ENCODE assay signal across 10 cellular contexts in genomic region chr14:81474156-81474492, GRCh38. TPM values are rescaled to one million over a fixed set of nuclear protein-coding genes. Genes with fewer than 3 reads are reported as not detected.
DNase-seq lines count a peak whose midpoint lies in the region; ATAC-seq and TF ChIP-seq lines count a peak whose summit lies in the region.
"Had no signal": no experiment of that assay in that cellular context is flagged by ENCODE, and none has a peak within 500 bp of the region (broad histone marks: within the 10 kb centered on the region; RNA-seq: fewer than 3 reads in every experiment).

No MANE protein-coding gene starts in this region.

- H3K27me3 ChIP-seq in Peyer's patch = no peaks in the 10 kb centered on the region
- no peaks in the 10 kb centered on the region for H3K27me3 ChIP-seq in neural progenitor cell
- no peaks in the 10 kb centered on the region for H3K27me3 ChIP-seq in left ventricle myocardium inferior (ENCODE audit: low read depth)
- H3K27me3 ChIP-seq: SJSA1 had no signal

- no peaks in the 10 kb centered on the region for H3K4me1 ChIP-seq in Peyer's patch
- H3K4me1 ChIP-seq in neural progenitor cell = no peaks in the 10 kb centered on the region
- peaks cover 13% of the 10 kb centered on the region for H3K4me1 ChIP-seq in left ventricle myocardium inferior
- H3K4me1 ChIP-seq: SJSA1 had no signal

- H3F3A ChIP-seq in neural progenitor cell (ENCODE audit: low read depth) = no peaks in the 10 kb centered on the region

- H3K9me3 ChIP-seq in Peyer's patch = no peaks in the 10 kb centered on the region
- no peaks in the 10 kb centered on the region for H3K9me3 ChIP-seq in neural progenitor cell (ENCODE audit: low read depth)
- no peaks in the 10 kb centered on the region for H3K9me3 ChIP-seq in left ventricle myocardium inferior (replicated peaks)
- H3K9me3 ChIP-seq: SJSA1 had no signal

- peak overlapping the region; percentile 53 for H3K4me3 Mint-ChIP-seq in activated CD8-positive, alpha-beta memory T cell treated with anti-CD3 and anti-CD28 coated beads, Interleukin-2, amount 10 ng/mL, durations not matched to agents 7 days and 5 days
- H3K4me3 Mint-ChIP-seq in stimulated activated naive CD8-positive, alpha-beta T cell treated with anti-CD3 and anti-CD28 coated beads, Interleukin-15, Interleukin-2, amounts not matched to agents 100 ng/mL and 50 ng/mL, for 24 hours = peak overlapping the region; percentile 76
- no peak overlapping the region for H3K4me3 Mint-ChIP-seq in neural progenitor cell

- no peaks in the 10 kb centered on the region for H4K20me1 ChIP-seq in neural progenitor cell (ENCODE audit: low read depth)

- H2AFZ ChIP-seq in neural progenitor cell (replicated peaks) = no peak overlapping the region

- H3K79me2 ChIP-seq in neural progenitor cell (ENCODE audit: low read depth) = no peaks in the 10 kb centered on the region

- TF ChIP-seq CTCF in Peyer's patch (IDR thresholded peaks at IDR 0.05) (no peak), neural progenitor cell (IDR thresholded peaks at IDR 0.05) (no peak), left ventricle myocardium inferior (IDR thresholded peaks at IDR 0.05; ENCODE audit: borderline replicate concordance) (no peak)

- H3K4me3 ChIP-seq in Peyer's patch (no peak overlapping the region), neural progenitor cell (no peak overlapping the region), left ventricle myocardium inferior (no peak overlapping the region)
- H3K4me3 ChIP-seq: SJSA1 had no signal

- intact Hi-C loops in left ventricle myocardium inferior (cut with micrococcal nuclease) = no loop called here
- intact Hi-C loops in left colon (cut with DNase I, micrococcal nuclease) = no loop called here

- no peaks in the 10 kb centered on the region for H3K9me3 Mint-ChIP-seq in activated CD8-positive, alpha-beta memory T cell treated with anti-CD3 and anti-CD28 coated beads, Interleukin-2, amount 10 ng/mL, durations not matched to agents 7 days and 5 days (ENCODE audit: low read depth)
- no peaks in the 10 kb centered on the region for H3K9me3 Mint-ChIP-seq in stimulated activated naive CD8-positive, alpha-beta T cell treated with anti-CD3 and anti-CD28 coated beads, Interleukin-15, Interleukin-2, amounts not matched to agents 100 ng/mL and 50 ng/mL, for 24 hours
- no peaks in the 10 kb centered on the region for H3K9me3 Mint-ChIP-seq in neural progenitor cell

- peaks cover 63% of the 10 kb centered on the region for H3K4me1 Mint-ChIP-seq in activated CD8-positive, alpha-beta memory T cell treated with anti-CD3 and anti-CD28 coated beads, Interleukin-2, amount 10 ng/mL, durations not matched to agents 7 days and 5 days
- H3K4me1 Mint-ChIP-seq in stimulated activated naive CD8-positive, alpha-beta T cell treated with anti-CD3 and anti-CD28 coated beads, Interleukin-15, Interleukin-2, amounts not matched to agents 100 ng/mL and 50 ng/mL, for 24 hours (ENCODE audit: low read depth) = peaks cover 59% of the 10 kb centered on the region
- H3K4me1 Mint-ChIP-seq in neural progenitor cell = no peaks in the 10 kb centered on the region

- no peak for DNase-seq in activated CD8-positive, alpha-beta memory T cell treated with anti-CD3 and anti-CD28 coated beads, Interleukin-2, amount 10 ng/mL, durations not matched to agents 7 days and 5 days
- no peak for DNase-seq in activated CD8-positive, alpha-beta memory T cell treated with anti-CD3 and anti-CD28 coated beads, Interleukin-2, amount 50 U/mL, for 4 hours
- DNase-seq in Peyer's patch = no peak
- no peak for DNase-seq in neural progenitor cell (ENCODE audit: low spot score)
- DNase-seq in left ventricle myocardium inferior = no peak
- DNase-seq in left colon = no peak
- DNase-seq: anterior cingulate cortex had no signal

- peaks cover 71% of the 10 kb centered on the region for H3K36me3 Mint-ChIP-seq in activated CD8-positive, alpha-beta memory T cell treated with anti-CD3 and anti-CD28 coated beads, Interleukin-2, amount 10 ng/mL, durations not matched to agents 7 days and 5 days
- H3K36me3 Mint-ChIP-seq in stimulated activated naive CD8-positive, alpha-beta T cell treated with anti-CD3 and anti-CD28 coated beads, Interleukin-15, Interleukin-2, amounts not matched to agents 100 ng/mL and 50 ng/mL, for 24 hours (ENCODE audit: low read depth) = peaks cover 50% of the 10 kb centered on the region
- no peaks in the 10 kb centered on the region for H3K36me3 Mint-ChIP-seq in neural progenitor cell

- H3K27me3 Mint-ChIP-seq in activated CD8-positive, alpha-beta memory T cell treated with anti-CD3 and anti-CD28 coated beads, Interleukin-2, amount 10 ng/mL, durations not matched to agents 7 days and 5 days = no peaks in the 10 kb centered on the region
- no peaks in the 10 kb centered on the region for H3K27me3 Mint-ChIP-seq in stimulated activated naive CD8-positive, alpha-beta T cell treated with anti-CD3 and anti-CD28 coated beads, Interleukin-15, Interleukin-2, amounts not matched to agents 100 ng/mL and 50 ng/mL, for 24 hours
- H3K27me3 Mint-ChIP-seq in neural progenitor cell (ENCODE audit: insufficient read depth, low read depth) = no peaks in the 10 kb centered on the region

- CTCF ChIA-PET in activated CD8-positive, alpha-beta memory T cell treated with anti-CD3 and anti-CD28 coated beads, Interleukin-2, amount 10 ng/mL, durations not matched to agents 7 days and 5 days (lab: Charles Lee) = no interaction called here

- no peak overlapping the region for H3K4me2 ChIP-seq in neural progenitor cell

- H3K36me3 ChIP-seq in Peyer's patch = peaks cover 0 to 40% (median 0%) of the 10 kb centered on the region in 3 donors
- no peaks in the 10 kb centered on the region for H3K36me3 ChIP-seq in neural progenitor cell
- peaks cover 56% of the 10 kb centered on the region for H3K36me3 ChIP-seq in left ventricle myocardium inferior

- ATAC-seq in activated CD8-positive, alpha-beta memory T cell treated with anti-CD3 and anti-CD28 coated beads, Interleukin-2, amount 10 ng/mL, durations not matched to agents 7 days and 5 days = peak; percentile 85
- ATAC-seq in HG02884 (IDR thresholded peaks at IDR 0.05; ENCODE audit: unreplicated experiment) = peak; percentile 52
- ATAC-seq in left colon = no peak

- peak overlapping the region; percentile 95 for H3K27ac Mint-ChIP-seq in activated CD8-positive, alpha-beta memory T cell treated with anti-CD3 and anti-CD28 coated beads, Interleukin-2, amount 10 ng/mL, durations not matched to agents 7 days and 5 days
- H3K27ac Mint-ChIP-seq in stimulated activated naive CD8-positive, alpha-beta T cell treated with anti-CD3 and anti-CD28 coated beads, Interleukin-15, Interleukin-2, amounts not matched to agents 100 ng/mL and 50 ng/mL, for 24 hours = peak overlapping the region; percentile 95
- no peak overlapping the region for H3K27ac Mint-ChIP-seq in neural progenitor cell

- H3K27ac ChIP-seq in Peyer's patch = peak overlapping the region; percentile 5 to 50 (median 40)
- no peak overlapping the region for H3K27ac ChIP-seq in neural progenitor cell
- no peak overlapping the region for H3K27ac ChIP-seq in left ventricle myocardium inferior (replicated peaks)
- H3K27ac ChIP-seq: SJSA1 had no signal

- H3K9ac ChIP-seq in neural progenitor cell = no peak overlapping the region

- no peak for TF ChIP-seq POLR2A in Peyer's patch (IDR thresholded peaks at IDR 0.05)

RNA-seq across cellular contexts. Expression of gene SEL1L, which starts 59.5 kb away (rescaled TPM):
- 10 to 100 TPM; 59.0 to 65.3 TPM for total RNA-seq in activated CD8-positive, alpha-beta memory T cell treated with anti-CD3 and anti-CD28 coated beads, Interleukin-2, amount 10 ng/mL, durations not matched to agents 7 days and 5 days
- total RNA-seq in Peyer's patch (10 to 100 TPM; 16.5 to 57.1 (median 44.7) TPM), neural progenitor cell (ENCODE audit: low replicate concordance) (21.0 and 28.0 TPM in 2 replicates), left ventricle myocardium inferior (54.4 TPM), left colon (100 to 1,000 TPM in 1 of 2 donors, 10 to 100 TPM in 1; 97.6 to 111 TPM)

Comparison
In these comparisons a context has a peak if more than half of its experiments do, and no peak if none do; other contexts are left out.
1. H3K27ac ChIP-seq: peak in Peyer's patch (4 of 4); none in neural progenitor cell (single experiment) and left ventricle myocardium inferior (single experiment).